In the genomic region with DNA sequence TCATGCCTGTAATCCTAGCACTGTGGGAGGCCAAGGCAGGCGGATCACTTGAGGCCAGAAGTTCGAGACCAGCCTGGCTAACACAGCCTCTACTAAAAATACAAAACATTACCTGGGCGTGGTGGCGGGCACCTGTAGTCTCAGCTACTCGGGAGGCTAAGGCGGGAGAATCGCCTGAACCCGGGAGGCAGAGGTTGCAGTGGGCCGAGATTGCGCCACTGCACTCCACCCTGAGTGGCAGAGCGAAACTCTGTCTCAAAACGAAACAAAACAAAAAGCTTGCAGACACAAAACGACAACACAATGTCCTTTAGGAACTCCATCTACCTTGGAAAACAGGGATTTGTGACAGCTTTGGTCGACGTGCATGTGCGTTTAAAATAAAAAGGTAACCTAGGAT, we compare ENCODE assay signal across 1 cellular context.
TF ChIP-seq lines count a peak whose summit lies in the region.

No MANE protein-coding gene starts in this region.

TF ChIP-seq in H1, 55 proteins besides CTCF, POLR2A, EP300 and RAD21 (continued from another document):
- TF ChIP-seq RNF2 (IDR thresholded peaks at IDR 0.05; ENCODE audit: borderline replicate concordance, low read depth, low read length, missing control alignments, poor library complexity, severe bottlenecking): no peak
- no peak for TF ChIP-seq TAF7 (optimal IDR thresholded peaks at IDR 0.05; ENCODE audit: borderline replicate concordance, low read depth, low read length)
